In the genomic region with DNA sequence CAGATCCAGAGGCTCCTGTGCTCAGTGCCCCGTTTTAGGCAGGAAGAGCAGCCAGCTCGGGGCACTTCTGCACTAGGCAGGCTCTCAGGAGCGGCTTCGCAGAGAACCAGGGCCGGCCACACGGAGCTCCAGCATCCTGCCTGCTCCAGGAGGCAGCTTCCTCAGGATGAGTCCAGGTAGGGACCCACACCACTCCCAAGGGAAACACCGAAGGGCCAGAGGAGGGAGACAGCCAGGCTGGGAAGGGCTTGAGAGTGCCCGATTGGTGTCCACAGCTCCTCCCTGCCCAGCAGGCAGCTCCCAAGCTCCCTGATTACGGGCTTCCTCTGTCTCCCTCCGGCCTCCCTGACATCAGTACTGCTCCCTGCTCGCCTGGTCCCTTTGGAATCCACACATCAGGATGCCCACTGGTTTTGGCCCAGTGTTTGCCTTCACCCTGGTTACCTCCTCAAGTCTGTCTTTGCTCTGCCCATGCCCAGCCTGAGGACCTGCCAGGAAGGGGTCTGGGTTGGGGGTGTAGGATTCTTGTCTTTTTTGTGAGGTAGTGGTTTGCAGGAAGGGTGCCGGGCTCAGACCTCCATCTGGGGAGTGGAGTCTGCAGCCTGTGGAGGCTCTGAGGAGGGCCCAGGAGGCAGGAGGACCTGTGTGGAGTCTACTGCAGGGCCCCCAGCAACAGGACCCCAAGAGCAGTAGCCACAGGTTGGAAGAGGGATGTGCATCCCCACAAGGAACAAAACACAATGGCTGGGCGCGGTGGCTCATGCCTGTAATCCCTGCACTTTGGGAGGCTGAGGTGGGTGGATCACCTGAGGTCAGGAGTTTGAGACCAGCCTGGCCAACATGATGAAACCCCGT, we compare ENCODE assay signal across 16 cellular contexts. TPM values are rescaled to one million over a fixed set of nuclear protein-coding genes. Genes with fewer than 3 reads are reported as not detected.
A peak's percentile ranks its signal among the peaks of the same experiment; 100 is the strongest.
DNase-seq lines count a peak whose midpoint lies in the region; ATAC-seq and TF ChIP-seq lines count a peak whose summit lies in the region.
"Had no signal": no experiment of that assay in that cellular context is flagged by ENCODE, and none has a peak within 500 bp of the region (broad histone marks: within the 10 kb centered on the region; RNA-seq: fewer than 3 reads in every experiment).

No MANE protein-coding gene starts in this region.

- in situ Hi-C loops in IMR-90 (cut with MboI; ENCODE audit: low sequenced_read_pairs): no loop called here

- no peaks in the 10 kb centered on the region for H3K27me3 ChIP-seq in IMR-90 (ENCODE audit: control insufficient read depth, insufficient read depth, low read length)
- H3K27me3 ChIP-seq: adrenal gland had no signal

- peak overlapping the region; percentile 99 for H2BK120ac ChIP-seq in IMR-90 (ENCODE audit: low read depth, low read length)

- peaks cover 16% of the 10 kb centered on the region for H3K4me1 Mint-ChIP-seq in Calu3 (ENCODE audit: low read depth, unreplicated experiment)
- H3K4me1 Mint-ChIP-seq in MCF 10A (ENCODE audit: insufficient read depth, unreplicated experiment): peaks cover 56% of the 10 kb centered on the region
- H3K4me1 Mint-ChIP-seq in osteocyte (ENCODE audit: unreplicated experiment): peaks cover 85% of the 10 kb centered on the region

- POLR2A ChIA-PET in IMR-90 (lab: Charles Lee; ENCODE audit: unreplicated experiment): interaction anchor here (0.8 kb wide), 1 partner anchor 11 kb away, joined by 3 read pairs; no protein-coding TSS in a partner anchor
- POLR2A ChIA-PET in MCF 10A (lab: Yijun Ruan, JAX): interaction anchor here (0.5 to 7.0 kb wide), 11 partner anchors 11 to 237 kb away, joined by 3 to 378 read pairs (median 4); partner anchors contain the start of genes ENTPD6, GINS1 and PYGB

- peak overlapping the region; percentile 93 for H3K14ac ChIP-seq in IMR-90 (replicated peaks; ENCODE audit: low read depth, low read length)

- intact Hi-C loops in Calu3 (cut with micrococcal nuclease; ENCODE audit: unreplicated experiment) (no loop called here), IMR-90 (cut with micrococcal nuclease) (no loop called here), MCF 10A (cut with micrococcal nuclease) (no loop called here)

- peak overlapping the region; percentile 99 for H3K4ac ChIP-seq in IMR-90 (ENCODE audit: low read depth, low read length)

- DNase-seq in Calu3 (no peak), IMR-90 (no peak), MCF 10A (ENCODE audit: unreplicated experiment) (no peak), osteocyte (ENCODE audit: extremely low spot score, unreplicated experiment) (no peak), NCI-H2029 treated with DMSO at 0.1 percent for 48 hours (lab: John Stamatoyannopoulos, UW) (no peak), NCI-H226 (no peak)
- DNase-seq: adrenal gland; CD4-positive, alpha-beta T cell; glutamatergic neuron; NCI-H1436; NCI-H2227 treated with DMSO at 0.1 percent for 48 hours; occipital lobe; spleen had no signal

- CTCF ChIA-PET in Calu3 (lab: Charles Lee): no interaction called here
- CTCF ChIA-PET in IMR-90 (lab: Yijun Ruan, JAX): interaction anchor here (0.8 kb wide), 1 partner anchor 11 kb away, joined by 4 read pairs; no protein-coding TSS in a partner anchor
- CTCF ChIA-PET in MCF 10A (lab: Yijun Ruan, JAX): interaction anchor here (0.7 to 3.7 kb wide), 14 partner anchors 8 to 242 kb away, joined by 3 to 37 read pairs (median 4); partner anchors contain the start of gene PYGB

- TF ChIP-seq POLR2A in IMR-90 (IDR thresholded peaks at IDR 0.05; ENCODE audit: low read depth, low read length): no peak

- H2BK15ac ChIP-seq in IMR-90 (ENCODE audit: low read depth, low read length): peak overlapping the region; percentile 67; the same call in 2 of the 3 replicates

- H3K23ac ChIP-seq in IMR-90 (ENCODE audit: low read depth, low read length): peak overlapping the region; percentile 79

- no peak overlapping the region for H3K9ac ChIP-seq in IMR-90 (ENCODE audit: low read depth, low read length)

- no peaks in the 10 kb centered on the region for H4K20me1 ChIP-seq in IMR-90 (ENCODE audit: insufficient read depth, low read length)

- no peaks in the 10 kb centered on the region for H3K9me3 ChIP-seq in IMR-90 (ENCODE audit: control insufficient read depth, insufficient read depth, low read length)
- H3K9me3 ChIP-seq: adrenal gland, HAP-1, spleen had no signal

- no peak overlapping the region for H3K4me3 Mint-ChIP-seq in Calu3 (ENCODE audit: low read depth, unreplicated experiment)
- peak overlapping the region; percentile 49 for H3K4me3 Mint-ChIP-seq in MCF 10A (ENCODE audit: unreplicated experiment)
- H3K4me3 Mint-ChIP-seq in osteocyte (ENCODE audit: unreplicated experiment): no peak overlapping the region
- H3K4me3 Mint-ChIP-seq: CD4-positive, alpha-beta T cell; mesothelial cell of epicardium had no signal

- dilution Hi-C loops in IMR-90 (cut with HindIII; ENCODE audit: low sequenced_read_pairs, unreplicated experiment): no loop called here

- peak overlapping the region; percentile 99 for H2BK20ac ChIP-seq in IMR-90 (ENCODE audit: low read depth, low read length)

- H3K27me3 Mint-ChIP-seq in Calu3 (ENCODE audit: unreplicated experiment) (no peaks in the 10 kb centered on the region), MCF 10A (ENCODE audit: insufficient read depth, unreplicated experiment) (no peaks in the 10 kb centered on the region), osteocyte (ENCODE audit: unreplicated experiment) (no peaks in the 10 kb centered on the region)

- H3K27ac Mint-ChIP-seq in Calu3 (ENCODE audit: unreplicated experiment): peak overlapping the region; percentile 100
- H3K27ac Mint-ChIP-seq in MCF 10A (ENCODE audit: low read depth, unreplicated experiment): peak overlapping the region; percentile 93
- H3K27ac Mint-ChIP-seq in osteocyte (ENCODE audit: unreplicated experiment): peak overlapping the region; percentile 98
- H3K27ac Mint-ChIP-seq: CD4-positive, alpha-beta T cell; mesothelial cell of epicardium had no signal

- H2AK5ac ChIP-seq in IMR-90 (ENCODE audit: low read depth, low read length): peak overlapping the region; percentile 100

- no peak overlapping the region for H3K4me2 ChIP-seq in IMR-90 (ENCODE audit: low read depth, low read length)

- peaks cover 21% of the 10 kb centered on the region for H3K4me1 ChIP-seq in IMR-90 (ENCODE audit: control insufficient read depth, insufficient read depth, low read length)
- H3K4me1 ChIP-seq: spleen had no signal

- ATAC-seq in IMR-90 (ENCODE audit: low read depth) (no peak), GM18868 (IDR thresholded peaks at IDR 0.05; ENCODE audit: unreplicated experiment) (no peak)

- no peaks in the 10 kb centered on the region for H3K36me3 ChIP-seq in IMR-90 (ENCODE audit: control insufficient read depth, insufficient read depth, low read length)
- H3K36me3 ChIP-seq: adrenal gland, HAP-1, spleen had no signal

- peak overlapping the region; percentile 66 for H2AK9ac ChIP-seq in IMR-90 (replicated peaks; ENCODE audit: low read depth, low read length, poor library complexity)

- no peak overlapping the region for H3K56ac ChIP-seq in IMR-90 (ENCODE audit: extremely low read depth, insufficient read depth, low read length)

- no peaks in the 10 kb centered on the region for H3K9me3 Mint-ChIP-seq in Calu3 (ENCODE audit: low read depth, unreplicated experiment)
- H3K9me3 Mint-ChIP-seq in MCF 10A (ENCODE audit: unreplicated experiment): no peaks in the 10 kb centered on the region
- H3K9me3 Mint-ChIP-seq in osteocyte (ENCODE audit: unreplicated experiment): no peaks in the 10 kb centered on the region
- H3K9me3 Mint-ChIP-seq: CD4-positive, alpha-beta T cell; mesothelial cell of epicardium had no signal

- H3K79me1 ChIP-seq in IMR-90 (ENCODE audit: low read depth in 1 of 2, low read length in 2 of 2): peaks cover 0 to 19% of the 10 kb centered on the region in 2 experiments; a peak in 2 of 4 replicates

- H2AFZ ChIP-seq in IMR-90 (replicated peaks; ENCODE audit: low read length, poor library complexity): peak overlapping the region; percentile 71

- H4K8ac ChIP-seq in IMR-90 (ENCODE audit: low read depth in 2 of 2, low read length in 2 of 2): peak overlapping the region; percentile 73 to 84

- TF ChIP-seq CTCF in Calu3 (IDR thresholded peaks at IDR 0.05; ENCODE audit: unreplicated experiment): no peak
- no peak for TF ChIP-seq CTCF in IMR-90 (conservative IDR thresholded peaks at IDR 0.05; ENCODE audit: low read depth, low read length)
- TF ChIP-seq CTCF in MCF 10A (IDR thresholded peaks at IDR 0.05; ENCODE audit: unreplicated experiment): no peak
- no peak for TF ChIP-seq CTCF in osteocyte (IDR thresholded peaks at IDR 0.05)

- peak overlapping the region; percentile 18 for H2BK5ac ChIP-seq in IMR-90 (ENCODE audit: low read depth, low read length, poor library complexity, severe bottlenecking)

- no peak for TF ChIP-seq RAD21 in IMR-90 (IDR thresholded peaks at IDR 0.05; ENCODE audit: low read length)

- no TSS peak for BruUV-seq in Calu3 (replicated peaks; lab: Mats Ljungman, UMichigan)
- BruUV-seq in IMR-90 (replicated peaks; lab: Mats Ljungman, UMichigan): no TSS peak
- BruUV-seq in MCF 10A (replicated peaks; lab: Mats Ljungman, UMichigan): no TSS peak

- 96% methylated on average over 6 of the region's 15 CpGs; no CpG with 5 or more reads in 1 of the 2 experiments for WGBS in IMR-90 (ENCODE audit: extremely low coverage in 2 of 2, insufficient read length in 1 of 2), 2 experiments

- H3K36me3 Mint-ChIP-seq in Calu3 (ENCODE audit: insufficient read depth, unreplicated experiment) (peaks cover 32% of the 10 kb centered on the region), MCF 10A (ENCODE audit: insufficient read depth, unreplicated experiment) (peaks cover 4% of the 10 kb centered on the region), osteocyte (ENCODE audit: unreplicated experiment) (no peaks in the 10 kb centered on the region)
- H3K36me3 Mint-ChIP-seq: mesothelial cell of epicardium had no signal

- H3K18ac ChIP-seq in IMR-90 (ENCODE audit: low read depth, low read length): peak overlapping the region; percentile 45; the same call in 1 of the 2 replicates

- H3K4me3 ChIP-seq in IMR-90 (ENCODE audit: insufficient read depth, low read depth, low read length): no peak overlapping the region
- H3K4me3 ChIP-seq: adrenal gland, HAP-1, spleen had no signal

- H3K9me1 ChIP-seq in IMR-90 (ENCODE audit: insufficient read depth, low read length): peaks cover 40% of the 10 kb centered on the region

- H4K5ac ChIP-seq in IMR-90 (ENCODE audit: low read depth, low read length): peak overlapping the region; percentile 37; the same call in 1 of the 2 replicates

- peak overlapping the region; percentile 39; the same call in 1 of the 2 replicates for H3K27ac ChIP-seq in IMR-90 (ENCODE audit: insufficient read depth, low read length)
- H3K27ac ChIP-seq: spleen had no signal

- H4K91ac ChIP-seq in IMR-90 (ENCODE audit: insufficient read depth, low read depth, low read length): peak overlapping the region; percentile 92

RNA-seq across cellular contexts. Expression of gene PYGB, which starts 11.2 kb away (rescaled TPM):
- total RNA-seq in Calu3 (2022) (253 and 258 TPM in 2 replicates), IMR-90 (2012; rRNA removed) (72.4 and 81.4 TPM in 2 replicates), MCF 10A (2022) (375 and 435 TPM in 2 replicates), osteocyte (234 and 251 TPM in 2 replicates)
- 83.1 TPM in 2 replicates for polyA plus RNA-seq in IMR-90 (2012; rRNA removed)
- 62.2 and 67.4 TPM in 2 replicates for polyA plus RNA-seq in IMR-90 (2012; cell fraction: cytosol; rRNA removed)
- 106 and 206 TPM in 2 replicates for polyA plus RNA-seq in IMR-90 (2012; cell fraction: nucleus; rRNA removed; ENCODE audit: low replicate concordance)

RNA-seq across cellular contexts. Expression of gene ENTPD6, which starts 41.2 kb away (rescaled TPM):
- total RNA-seq in Calu3 (2022) (56.3 and 61.5 TPM in 2 replicates), IMR-90 (2012; rRNA removed) (53.6 and 61.1 TPM in 2 replicates), MCF 10A (2022) (98.0 and 99.5 TPM in 2 replicates), osteocyte (62.0 and 62.5 TPM in 2 replicates)
- 98.4 and 98.6 TPM in 2 replicates for polyA plus RNA-seq in IMR-90 (2012; rRNA removed)
- 79.7 and 106 TPM in 2 replicates for polyA plus RNA-seq in IMR-90 (2012; cell fraction: cytosol; rRNA removed)
- polyA plus RNA-seq in IMR-90 (2012; cell fraction: nucleus; rRNA removed; ENCODE audit: low replicate concordance): 204 and 302 TPM in 2 replicates
